13 cellular contexts compared by ENCODE assay signal in genomic region chr2:85439111-85439477, GRCh38. TPM values are rescaled to one million over a fixed set of nuclear protein-coding genes. Genes with fewer than 3 reads are reported as not detected.
DNase-seq lines count a peak whose midpoint lies in the region; ATAC-seq and TF ChIP-seq lines count a peak whose summit lies in the region.
"Had no signal": no experiment of that assay in that cellular context is flagged by ENCODE, and none has a peak within 500 bp of the region (broad histone marks: within the 10 kb centered on the region; RNA-seq: fewer than 3 reads in every experiment).

No MANE protein-coding gene starts in this region.

- no peaks in the 10 kb centered on the region for H3K27me3 Mint-ChIP-seq in activated T-cell treated with anti-CD3 and anti-CD28 coated beads, Interleukin-2, amount 50 U/mL, for 4 hours (ENCODE audit: low read depth)
- no peaks in the 10 kb centered on the region for H3K27me3 Mint-ChIP-seq in activated naive CD8-positive, alpha-beta T cell treated with anti-CD3 and anti-CD28 coated beads for 36 hours
- no peaks in the 10 kb centered on the region for H3K27me3 Mint-ChIP-seq in mesothelial cell of epicardium (ENCODE audit: low read depth)
- H3K27me3 Mint-ChIP-seq: memory B cell had no signal

- H3K4me3 ChIP-seq in testis: no peak overlapping the region

- TF ChIP-seq CTCF in mesothelial cell of epicardium (IDR thresholded peaks at IDR 0.05; ENCODE audit: unreplicated experiment) (no peak), testis (IDR thresholded peaks at IDR 0.05) (peak in 1 of 3 experiments; percentile 17)

- H3K9me3 ChIP-seq in testis: no peaks in the 10 kb centered on the region

- no peak for TF ChIP-seq POLR2A in testis (IDR thresholded peaks at IDR 0.05)

- peak overlapping the region; percentile 95 to 96 for H3K27ac ChIP-seq in testis

- ATAC-seq in activated T-cell treated with anti-CD3 and anti-CD28 coated beads, Interleukin-2, amount 50 U/mL, for 4 hours: no peak
- ATAC-seq in HG02623 (IDR thresholded peaks at IDR 0.05; ENCODE audit: unreplicated experiment): no peak

- peaks cover 29% of the 10 kb centered on the region for H3K4me1 ChIP-seq in testis

- intact Hi-C loops in testis (cut with DNase I; ENCODE audit: low total_unique reads): loop anchor here (5.0 kb wide), 1 partner anchor 98 kb away; the partner anchor contains the start of gene MAT2A

- H3K27ac Mint-ChIP-seq in activated naive CD8-positive, alpha-beta T cell treated with anti-CD3 and anti-CD28 coated beads for 36 hours: peak overlapping the region; percentile 87
- peak overlapping the region; percentile 47 for H3K27ac Mint-ChIP-seq in mesothelial cell of epicardium
- H3K27ac Mint-ChIP-seq: WTC11 had no signal

- no peak for DNase-seq in activated T-cell treated with anti-CD3 and anti-CD28 coated beads, Interleukin-2, amount 50 U/mL, for 4 hours
- no peak for DNase-seq in activated T-cell treated with anti-CD3 and anti-CD28 coated beads, Interleukin-2, amount 50 U/mL, for 1 hour
- no peak for DNase-seq in activated naive CD8-positive, alpha-beta T cell treated with anti-CD3 and anti-CD28 coated beads for 36 hours
- DNase-seq in mesothelial cell of epicardium (ENCODE audit: low spot score in 2 of 2, unreplicated experiment in 2 of 2) (no peak), testis (no peak), NCI-H1048 (lab: John Stamatoyannopoulos, UW) (no peak), cerebellar nuclear complex (lab: John Stamatoyannopoulos, UW) (no peak)
- DNase-seq: MM.1S, trophoblast cell had no signal

- H3K36me3 ChIP-seq in testis (ENCODE audit: low read depth, missing control alignments): no peaks in the 10 kb centered on the region

- peaks cover 20% of the 10 kb centered on the region for H3K4me1 Mint-ChIP-seq in activated T-cell treated with anti-CD3 and anti-CD28 coated beads, Interleukin-2, amount 50 U/mL, for 4 hours (ENCODE audit: low read depth)
- peaks cover 29% of the 10 kb centered on the region for H3K4me1 Mint-ChIP-seq in activated naive CD8-positive, alpha-beta T cell treated with anti-CD3 and anti-CD28 coated beads for 36 hours
- H3K4me1 Mint-ChIP-seq in mesothelial cell of epicardium: peaks cover 26% of the 10 kb centered on the region

- WGBS in testis, 2 donors: 57 to 73% methylated on average over 5 of the region's 5 CpGs

- H3K27me3 ChIP-seq in testis: no peaks in the 10 kb centered on the region

- peak overlapping the region; percentile 19 for H3K4me3 Mint-ChIP-seq in activated T-cell treated with anti-CD3 and anti-CD28 coated beads, Interleukin-2, amount 50 U/mL, for 4 hours
- H3K4me3 Mint-ChIP-seq in activated naive CD8-positive, alpha-beta T cell treated with anti-CD3 and anti-CD28 coated beads for 36 hours: peak overlapping the region; percentile 10
- no peak overlapping the region for H3K4me3 Mint-ChIP-seq in mesothelial cell of epicardium

- no peaks in the 10 kb centered on the region for H3K36me3 Mint-ChIP-seq in activated T-cell treated with anti-CD3 and anti-CD28 coated beads, Interleukin-2, amount 50 U/mL, for 4 hours (ENCODE audit: insufficient read depth)
- H3K36me3 Mint-ChIP-seq in activated naive CD8-positive, alpha-beta T cell treated with anti-CD3 and anti-CD28 coated beads for 36 hours: no peaks in the 10 kb centered on the region
- no peaks in the 10 kb centered on the region for H3K36me3 Mint-ChIP-seq in mesothelial cell of epicardium
- H3K36me3 Mint-ChIP-seq: memory B cell, WTC11 had no signal

- H3K9me3 Mint-ChIP-seq in activated T-cell treated with anti-CD3 and anti-CD28 coated beads, Interleukin-2, amount 50 U/mL, for 4 hours: no peaks in the 10 kb centered on the region
- H3K9me3 Mint-ChIP-seq in activated naive CD8-positive, alpha-beta T cell treated with anti-CD3 and anti-CD28 coated beads for 36 hours: no peaks in the 10 kb centered on the region
- no peaks in the 10 kb centered on the region for H3K9me3 Mint-ChIP-seq in mesothelial cell of epicardium
- H3K9me3 Mint-ChIP-seq: memory B cell, WTC11 had no signal

RNA-seq across cellular contexts. Expression of gene SH2D6, which starts 20.6 kb away (rescaled TPM):
- total RNA-seq in activated T-cell treated with anti-CD3 and anti-CD28 coated beads, Interleukin-2, amount 50 U/mL, for 4 hours: under 1 TPM; 0.26 to 0.54 (median 0.40) TPM
- 1 to 10 TPM in 1 of 2 experiments, under 1 TPM in 1; 0.74 to 1.2 TPM for total RNA-seq in activated naive CD8-positive, alpha-beta T cell treated with anti-CD3 and anti-CD28 coated beads for 36 hours
- total RNA-seq in mesothelial cell of epicardium (0.35 to 0.79 TPM (median 0.38 TPM) in 3 replicates), testis (10 to 100 TPM; 11.2 to 13.6 TPM)
- 15.9 TPM for polyA plus RNA-seq in testis (ENCODE audit: insufficient read depth, low read depth, low replicate concordance)
- total RNA-seq: H7 had no signal

RNA-seq across cellular contexts. Expression of gene CAPG, which starts 28.9 kb away (rescaled TPM):
- 10 to 100 TPM in 1 of 3 donors, 1 to 10 TPM in 2; 9.1 to 10.9 (median 9.5) TPM for total RNA-seq in activated T-cell treated with anti-CD3 and anti-CD28 coated beads, Interleukin-2, amount 50 U/mL, for 4 hours
- total RNA-seq in activated naive CD8-positive, alpha-beta T cell treated with anti-CD3 and anti-CD28 coated beads for 36 hours: 10 to 100 TPM; 18.1 to 19.8 TPM
- total RNA-seq in mesothelial cell of epicardium: 86.3 to 92.4 TPM (median 89.2 TPM) in 3 replicates
- total RNA-seq in testis: 10 to 100 TPM; 17.7 to 29.4 TPM
- 74.5 TPM for polyA plus RNA-seq in testis (ENCODE audit: insufficient read depth, low read depth, low replicate concordance)
